Comparison of ENCODE assay signal across 24 cellular contexts in the genomic region with DNA sequence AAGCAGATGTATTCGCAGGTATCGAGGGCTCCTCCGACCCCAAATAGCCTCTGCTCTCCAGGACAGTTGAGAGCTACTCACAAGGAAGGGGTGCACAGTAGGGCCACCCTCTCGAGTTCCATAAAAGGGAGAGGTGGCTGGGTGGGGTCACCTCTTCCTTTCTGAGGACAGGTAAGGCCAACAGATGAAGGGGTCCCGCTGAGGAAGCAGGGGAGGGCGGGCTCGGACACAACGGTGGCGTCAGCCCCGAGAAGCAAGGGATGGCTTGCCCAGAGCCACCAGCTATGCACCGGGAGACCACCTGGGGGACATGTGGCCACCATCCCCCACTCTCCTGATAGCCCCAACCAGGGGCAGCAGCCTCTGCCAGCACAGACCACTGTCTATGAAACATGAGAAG.
"Had no signal": no experiment of that assay in that cellular context is flagged by ENCODE, and none has a peak within 500 bp of the region (broad histone marks: within the 10 kb centered on the region; RNA-seq: fewer than 3 reads in every experiment).

No MANE protein-coding gene starts in this region.

- H3K27me3 ChIP-seq: esophagus squamous epithelium, heart right ventricle, left lung, pancreas, right atrium auricular region, suprapubic skin, tibial nerve had no signal

- H3K4me3 ChIP-seq: esophagus squamous epithelium, heart right ventricle, left lung, pancreas, right atrium auricular region, suprapubic skin, tibial nerve had no signal

- H3K27ac ChIP-seq: epithelial cell of prostate, pancreas, suprapubic skin, VCaP had no signal

- H3K9me3 ChIP-seq: esophagus squamous epithelium, heart right ventricle, left lung, pancreas, right atrium auricular region, suprapubic skin, tibial nerve had no signal

- H3K4me1 ChIP-seq: pancreas had no signal

- DNase-seq: activated CD4-positive, alpha-beta T cell treated with anti-CD3 and anti-CD28 coated beads for 4 hours; activated CD4-positive, alpha-beta T cell treated with anti-CD3 and anti-CD28 coated beads, Interleukin-2, amount 50 U/mL, for 4 hours; activated gamma-delta T cell; activated naive CD4-positive, alpha-beta T cell treated with anti-CD3 and anti-CD28 coated beads, Interleukin-2, amount 10 ng/mL, durations not matched to agents 7 days and 5 days; activated naive CD8-positive, alpha-beta T cell treated with anti-CD3 and anti-CD28 coated beads, Interleukin-2, amount 10 ng/mL, durations not matched to agents 7 days and 5 days; activated T-cell treated with anti-CD3 and anti-CD28 coated beads for 4 hours; effector CD4-positive, alpha-beta T cell; esophagus squamous epithelium; foreskin melanocyte; heart right ventricle; kidney glomerular epithelial cell; left lung; naive B cell; nephron progenitor cell; stimulated activated CD4-positive, alpha-beta T cell treated with anti-CD3 and anti-CD28 coated beads, Interleukin-15, amount 100 ng/mL, for 24 hours; stimulated activated CD4-positive, alpha-beta T cell treated with anti-CD3 and anti-CD28 coated beads, Interleukin-2, amount 100 ng/mL, for 24 hours; stimulated activated naive CD4-positive, alpha-beta T cell; T-helper 9 cell had no signal

- ATAC-seq: left lung, pancreas had no signal
